Comparison of ENCODE assay signal across 20 cellular contexts in the genomic region with DNA sequence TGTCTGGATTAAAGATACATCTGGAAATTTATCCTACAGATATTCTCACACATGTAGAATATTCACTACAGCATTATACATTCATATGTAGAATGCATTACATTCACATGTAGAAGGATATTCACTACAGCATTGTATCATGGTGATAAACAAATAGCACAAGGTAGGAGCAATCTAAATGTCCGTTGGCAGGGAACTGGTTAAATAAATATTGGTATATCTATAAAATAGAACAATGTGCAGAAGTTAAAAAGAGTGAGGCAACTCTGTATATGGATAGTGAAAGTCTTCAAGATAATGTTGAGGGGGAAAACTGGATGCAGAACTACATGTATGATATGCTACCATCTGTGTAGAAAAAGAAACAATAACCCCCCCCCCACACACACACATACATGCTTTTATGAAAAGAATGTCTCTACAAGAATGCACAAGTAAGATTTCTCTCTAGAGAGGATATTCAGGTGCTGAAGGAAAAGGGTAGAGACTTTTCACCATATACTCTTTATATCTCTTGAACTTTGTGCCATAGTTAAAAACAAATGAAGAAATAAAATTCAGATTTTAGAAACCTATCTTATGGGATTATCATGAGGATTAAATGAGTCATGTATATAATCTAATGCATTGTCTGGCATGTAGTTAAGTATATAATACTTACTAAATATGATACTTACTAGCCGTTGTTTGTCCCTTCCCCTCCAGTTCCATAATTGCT.
DNase-seq lines count a peak whose midpoint lies in the region; ATAC-seq, FAIRE-seq and TF ChIP-seq lines count a peak whose summit lies in the region.
"Had no signal": no experiment of that assay in that cellular context is flagged by ENCODE, and none has a peak within 500 bp of the region (broad histone marks: within the 10 kb centered on the region; RNA-seq: fewer than 3 reads in every experiment).

No MANE protein-coding gene starts in this region.

- no peak for FAIRE-seq in small intestine (lab: Jason Lieb, UNC)
- FAIRE-seq: A204.1, G401.6, GM12892, H54 had no signal

- 44 to 72% (median 53%) methylated on average over 2 of the region's 2 CpGs for WGBS in small intestine, 3 donors

- H3K9me3 ChIP-seq in gastrocnemius medialis (no peaks in the 10 kb centered on the region), small intestine (ENCODE audit: control insufficient read depth, low read depth) (no peaks in the 10 kb centered on the region)
- H3K9me3 ChIP-seq: BLaER1, Caco-2 had no signal

- ATAC-seq in left colon = peak; percentile 75
- no peak for ATAC-seq in gastrocnemius medialis
- ATAC-seq in activated CD4-positive, CD25-positive, alpha-beta regulatory T cell treated with anti-CD3 and anti-CD28 coated beads, Interleukin-2, amount 50 U/mL, for 24 hours = no peak
- ATAC-seq: CD8-positive, alpha-beta T cell had no signal

- no peaks in the 10 kb centered on the region for H3K36me3 ChIP-seq in gastrocnemius medialis
- no peaks in the 10 kb centered on the region for H3K36me3 ChIP-seq in small intestine (ENCODE audit: control insufficient read depth in 2 of 2, insufficient read depth in 2 of 2, low read length in 2 of 2)
- H3K36me3 ChIP-seq: BLaER1 had no signal

- H3K4me1 ChIP-seq in gastrocnemius medialis = peaks cover 32 to 34% of the 10 kb centered on the region in 2 donors
- no peaks in the 10 kb centered on the region for H3K4me1 ChIP-seq in small intestine (ENCODE audit: control insufficient read depth in 2 of 2, insufficient read depth in 1 of 2, low read depth in 1 of 2, low read length in 1 of 2)

- intact Hi-C loops in left colon (cut with DNase I, micrococcal nuclease) = no loop called here
- intact Hi-C loops in gastrocnemius medialis (cut with DNase I; ENCODE audit: low total_unique reads) = loop anchor here (10.0 kb wide), 1 partner anchor 267 kb away; a partner anchor contains a TSS

- no peak for TF ChIP-seq POLR2A in gastrocnemius medialis (IDR thresholded peaks at IDR 0.05)

- in situ Hi-C loops in gastrocnemius medialis (cut with MboI; ENCODE audit: low sequenced_read_pairs in 4 of 4) = no loop called here

- H3K27ac ChIP-seq in gastrocnemius medialis (peak overlapping the region in 3 of 4 donors; percentile 29 to 49 (median 43)), small intestine (ENCODE audit: low read depth in 1 of 2, low read length in 1 of 2) (no peak overlapping the region)
- H3K27ac ChIP-seq: 22Rv1, BLaER1, C4-2B had no signal

- DNase-seq in LNCaP clone FGC (ENCODE audit: low read depth) (peak; percentile 44), left colon (no peak), gastrocnemius medialis (no peak), iPS-NIHi7 (ENCODE audit: extremely low spot score) (no peak), small intestine (no peak)
- DNase-seq: Caco-2; CD4-positive, CD25-positive, alpha-beta regulatory T cell; CD8-positive, alpha-beta T cell; DMS153; DND-41; GOT3; HCEC 1CT had no signal

- H3K4me3 ChIP-seq in LNCaP clone FGC (ENCODE audit: low read depth, low read length) (no peak overlapping the region), gastrocnemius medialis (no peak overlapping the region), small intestine (ENCODE audit: low read depth in 1 of 2, low read length in 2 of 2) (no peak overlapping the region)
- H3K4me3 ChIP-seq: BLaER1 had no signal

- H3K27me3 ChIP-seq in gastrocnemius medialis (no peaks in the 10 kb centered on the region), small intestine (ENCODE audit: control insufficient read depth in 2 of 2, insufficient read depth in 2 of 2, low read length in 2 of 2) (no peaks in the 10 kb centered on the region)
- H3K27me3 ChIP-seq: BLaER1 had no signal

- TF ChIP-seq CTCF in LNCaP clone FGC (IDR thresholded peaks at IDR 0.05; ENCODE audit: control insufficient read depth, extremely low read depth, insufficient read depth) = no peak
- TF ChIP-seq CTCF in gastrocnemius medialis (IDR thresholded peaks at IDR 0.05 in 4 of 5, conservative IDR thresholded peaks at IDR 0.05 in 1 of 5) = no peak

Comparison
In these comparisons a context has a peak if more than half of its experiments do, and no peak if none do; other contexts are left out.
1. H3K27ac ChIP-seq: peak in gastrocnemius medialis (3 of 4); none in small intestine (0 of 2).